In genomic region chr2:67204349-67204748, GRCh38 we compare ENCODE assay signal across 33 cellular contexts.
DNase-seq lines count a peak whose midpoint lies in the region; ATAC-seq, FAIRE-seq and TF ChIP-seq lines count a peak whose summit lies in the region.
"Had no signal": no experiment of that assay in that cellular context is flagged by ENCODE, and none has a peak within 500 bp of the region (broad histone marks: within the 10 kb centered on the region; RNA-seq: fewer than 3 reads in every experiment).

No MANE protein-coding gene starts in this region.

- H3K9me1 ChIP-seq in IMR-90 (ENCODE audit: insufficient read depth, low read length) (no peaks in the 10 kb centered on the region), K562 (ENCODE audit: control insufficient read depth, insufficient read depth, low read length) (no peaks in the 10 kb centered on the region)

- H3K4me2 ChIP-seq in HepG2 (ENCODE audit: low read depth, low read length): no peak overlapping the region
- H3K4me2 ChIP-seq in A549: no peak overlapping the region
- H3K4me2 ChIP-seq in IMR-90 (ENCODE audit: low read depth, low read length): no peak overlapping the region
- no peak overlapping the region for H3K4me2 ChIP-seq in K562 (ENCODE audit: insufficient read depth, low read length)
- H3K4me2 ChIP-seq: BLaER1; BLaER1 treated with 17β-estradiol and CSF1 and Interleukin-3, amounts not matched to agents 10 nM and 100 nM had no signal

- no peak overlapping the region for H2BK5ac ChIP-seq in IMR-90 (ENCODE audit: low read depth, low read length, poor library complexity, severe bottlenecking)

- H4K20me1 ChIP-seq in HepG2 (ENCODE audit: insufficient read depth, low read length): no peaks in the 10 kb centered on the region
- H4K20me1 ChIP-seq in IMR-90 (ENCODE audit: insufficient read depth, low read length): no peaks in the 10 kb centered on the region
- no peaks in the 10 kb centered on the region for H4K20me1 ChIP-seq in K562 (replicated peaks; ENCODE audit: control insufficient read depth, insufficient read depth, low read length)
- H4K20me1 ChIP-seq: BLaER1; BLaER1 treated with 17β-estradiol and CSF1 and Interleukin-3, amounts not matched to agents 10 nM and 100 nM had no signal

- no peak overlapping the region for H3K56ac ChIP-seq in IMR-90 (ENCODE audit: extremely low read depth, insufficient read depth, low read length)

- H3K27ac ChIP-seq in HepG2 (ENCODE audit: extremely low read length, insufficient read depth, low read length): no peak overlapping the region
- no peak overlapping the region for H3K27ac ChIP-seq in right lobe of liver
- no peak overlapping the region for H3K27ac ChIP-seq in A549
- no peak overlapping the region for H3K27ac ChIP-seq in IMR-90 (ENCODE audit: insufficient read depth, low read length)
- H3K27ac ChIP-seq in K562 (ENCODE audit: extremely low read depth, low read depth, low read length): no peak overlapping the region
- H3K27ac ChIP-seq in tibial nerve: no peak overlapping the region
- H3K27ac ChIP-seq: 22Rv1; BLaER1; BLaER1 treated with 17β-estradiol and CSF1 and Interleukin-3, amounts not matched to agents 10 nM and 100 nM; C4-2B had no signal

- no peak overlapping the region for H2AFZ ChIP-seq in HepG2 (ENCODE audit: low read length)
- no peak overlapping the region for H2AFZ ChIP-seq in IMR-90 (replicated peaks; ENCODE audit: low read length, poor library complexity)
- no peak overlapping the region for H2AFZ ChIP-seq in K562 (ENCODE audit: low read depth, low read length)

- H3K4me1 ChIP-seq in HepG2 (ENCODE audit: insufficient read depth, low read length) (no peaks in the 10 kb centered on the region), right lobe of liver (no peaks in the 10 kb centered on the region), A549 (no peaks in the 10 kb centered on the region), IMR-90 (ENCODE audit: control insufficient read depth, insufficient read depth, low read length) (no peaks in the 10 kb centered on the region), K562 (replicated peaks in 1 of 2; ENCODE audit: control insufficient read depth in 2 of 2, insufficient read depth in 2 of 2, low read length in 2 of 2) (no peaks in the 10 kb centered on the region), tibial nerve (no peaks in the 10 kb centered on the region)
- H3K4me1 ChIP-seq: BE2C; BLaER1; BLaER1 treated with 17β-estradiol and CSF1 and Interleukin-3, amounts not matched to agents 10 nM and 100 nM; Caco-2 had no signal

- no peak for TF ChIP-seq POLR2A in HepG2 (IDR thresholded peaks at IDR 0.05; ENCODE audit: insufficient read depth in 1 of 2, low read depth in 2 of 2, low read length in 2 of 2)
- no peak for TF ChIP-seq POLR2A in right lobe of liver (IDR thresholded peaks at IDR 0.05)
- no peak for TF ChIP-seq POLR2A in A549 (IDR thresholded peaks at IDR 0.05; ENCODE audit: low read length)
- no peak for TF ChIP-seq POLR2A in IMR-90 (IDR thresholded peaks at IDR 0.05; ENCODE audit: low read depth, low read length)
- TF ChIP-seq POLR2A in K562 (conservative IDR thresholded peaks at IDR 0.05): no peak
- TF ChIP-seq POLR2A in tibial nerve (IDR thresholded peaks at IDR 0.05): no peak

- H3K9me3 ChIP-seq in HepG2 (ENCODE audit: low read length) (peaks cover 6% of the 10 kb centered on the region; the same call in 1 of the 2 replicates), right lobe of liver (no peaks in the 10 kb centered on the region), A549 (no peaks in the 10 kb centered on the region), IMR-90 (ENCODE audit: control insufficient read depth, insufficient read depth, low read length) (no peaks in the 10 kb centered on the region), K562 (replicated peaks; ENCODE audit: control insufficient read depth, insufficient read depth, low read depth, low read length) (no peaks in the 10 kb centered on the region), tibial nerve (no peaks in the 10 kb centered on the region)
- H3K9me3 ChIP-seq: BE2C; BLaER1; BLaER1 treated with 17β-estradiol and CSF1 and Interleukin-3, amounts not matched to agents 10 nM and 100 nM; Caco-2 had no signal

- in situ Hi-C loops in HepG2 (cut with HindIII; ENCODE audit: extremely low pct_ligation_motif_present, low pct_unique_long_range_greater_than_20kb): loop anchor here (25.0 kb wide), 1 partner anchor 767 kb away; the partner anchor contains the start of gene MEIS1
- in situ Hi-C loops in IMR-90 (cut with MboI; ENCODE audit: low sequenced_read_pairs): no loop called here
- in situ Hi-C loops in K562 (cut with MboI): no loop called here

- H4K8ac ChIP-seq in IMR-90 (ENCODE audit: low read depth in 2 of 2, low read length in 2 of 2): no peak overlapping the region

- H3K23ac ChIP-seq in IMR-90 (ENCODE audit: low read depth, low read length): no peak overlapping the region

- TF ChIP-seq EP300 in HepG2 (IDR thresholded peaks at IDR 0.05; ENCODE audit: low read depth in 2 of 2, low read length in 2 of 2): no peak
- no peak for TF ChIP-seq EP300 in HepG2 (CRISPR knock-in tag; IDR thresholded peaks at IDR 0.05; ENCODE audit: borderline replicate concordance)
- TF ChIP-seq EP300 in A549 (IDR thresholded peaks at IDR 0.05): no peak
- TF ChIP-seq EP300 in K562 (IDR thresholded peaks at IDR 0.05; ENCODE audit: low read length): no peak
- no peak for TF ChIP-seq EP300 in tibial nerve (IDR thresholded peaks at IDR 0.05)

- H3K14ac ChIP-seq in IMR-90 (replicated peaks; ENCODE audit: low read depth, low read length): no peak overlapping the region

- H3K36me3 ChIP-seq in HepG2 (replicated peaks in 1 of 2; ENCODE audit: control insufficient read depth in 1 of 2, insufficient read depth in 2 of 2, low read length in 2 of 2): no peaks in the 10 kb centered on the region
- no peaks in the 10 kb centered on the region for H3K36me3 ChIP-seq in right lobe of liver
- H3K36me3 ChIP-seq in IMR-90 (ENCODE audit: control insufficient read depth, insufficient read depth, low read length): no peaks in the 10 kb centered on the region
- H3K36me3 ChIP-seq in K562 (ENCODE audit: control insufficient read depth, insufficient read depth, low read length): no peaks in the 10 kb centered on the region
- no peaks in the 10 kb centered on the region for H3K36me3 ChIP-seq in tibial nerve
- H3K36me3 ChIP-seq: BE2C; BLaER1; BLaER1 treated with 17β-estradiol and CSF1 and Interleukin-3, amounts not matched to agents 10 nM and 100 nM had no signal

- no peak overlapping the region for H2BK20ac ChIP-seq in IMR-90 (ENCODE audit: low read depth, low read length)

- ATAC-seq in HepG2 (no peak), right lobe of liver (no peak), A549 (no peak), IMR-90 (ENCODE audit: low read depth) (no peak), K562 (no peak)
- ATAC-seq: CD8-positive, alpha-beta T cell had no signal

- H2BK120ac ChIP-seq in IMR-90 (ENCODE audit: low read depth, low read length): no peak overlapping the region

- CTCF ChIA-PET in HepG2 (lab: Yijun Ruan, JAX; ENCODE audit: low intra/inter-chr PET ratio, low total read pairs) (no interaction called here), A549 (lab: Yijun Ruan, JAX) (no interaction called here), IMR-90 (lab: Yijun Ruan, JAX) (interaction anchor here (0.6 kb wide), 1 partner anchor 430 kb away, joined by 3 read pairs; no protein-coding TSS in a partner anchor), K562 (lab: Yijun Ruan, JAX; ENCODE audit: low intra/inter-chr PET ratio) (no interaction called here)

- H3K4me3 ChIP-seq in HepG2 (replicated peaks in 1 of 3; ENCODE audit: insufficient read depth in 1 of 3, low read depth in 2 of 3, low read length in 3 of 3) (no peak overlapping the region), right lobe of liver (no peak overlapping the region), A549 (no peak overlapping the region), IMR-90 (ENCODE audit: insufficient read depth, low read depth, low read length) (no peak overlapping the region), K562 (no peak overlapping the region), tibial nerve (no peak overlapping the region)
- H3K4me3 ChIP-seq: BLaER1; BLaER1 treated with 17β-estradiol and CSF1 and Interleukin-3, amounts not matched to agents 10 nM and 100 nM had no signal

- H3K79me2 ChIP-seq in HepG2 (ENCODE audit: insufficient read depth, low read length) (no peaks in the 10 kb centered on the region), K562 (ENCODE audit: control insufficient read depth, insufficient read depth, low read length) (no peaks in the 10 kb centered on the region)

- POLR2A ChIA-PET in HepG2 (lab: Yijun Ruan, JAX): no interaction called here
- POLR2A ChIA-PET in A549 (lab: Yijun Ruan, JAX): no interaction called here
- POLR2A ChIA-PET in IMR-90 (lab: Charles Lee; ENCODE audit: unreplicated experiment): no interaction called here
- POLR2A ChIA-PET in K562 (lab: Yijun Ruan, JAX): interaction anchor here (0.6 kb wide), 1 partner anchor 103 kb away, joined by 3 read pairs; no protein-coding TSS in a partner anchor

- TF ChIP-seq CTCF in HepG2 (CRISPR knock-in tag; IDR thresholded peaks at IDR 0.05) (no peak), right lobe of liver (IDR thresholded peaks at IDR 0.05) (no peak), A549 (IDR thresholded peaks at IDR 0.05) (no peak), IMR-90 (conservative IDR thresholded peaks at IDR 0.05; ENCODE audit: low read depth, low read length) (no peak), K562 (IDR thresholded peaks at IDR 0.05 in 2 of 3, conservative IDR thresholded peaks at IDR 0.05 in 1 of 3; ENCODE audit: insufficient read depth in 2 of 3, low read depth in 1 of 3, low read length in 3 of 3) (no peak), tibial nerve (IDR thresholded peaks at IDR 0.05) (no peak)

- no peak overlapping the region for H3K18ac ChIP-seq in IMR-90 (ENCODE audit: low read depth, low read length)

- H2AK5ac ChIP-seq in IMR-90 (ENCODE audit: low read depth, low read length): no peak overlapping the region

- no peak for DNase-seq in HepG2 (ENCODE audit: low spot score)
- DNase-seq in right lobe of liver: no peak
- no peak for DNase-seq in A549 (ENCODE audit: low read depth in 1 of 2, low spot score in 1 of 2)
- no peak for DNase-seq in IMR-90
- DNase-seq in K562 (ENCODE audit: extremely low read depth in 1 of 4, low spot score in 3 of 4): no peak
- no peak for DNase-seq in tibial nerve (ENCODE audit: low spot score in 2 of 2)
- no peak for DNase-seq in NCI-H2171 (lab: John Stamatoyannopoulos, UW)
- no peak for DNase-seq in iPS-NIHi7 (ENCODE audit: extremely low spot score)
- DNase-seq: 8988T; ACHN; AML-193; BE2C; C1 segment of cervical spinal cord; Caco-2; Calu3; CD4-positive, alpha-beta memory T cell; CD4-positive, alpha-beta T cell; CD4-positive, CD25-positive, alpha-beta regulatory T cell; CD8-positive, alpha-beta memory T cell; CD8-positive, alpha-beta T cell; COR-L47; DMS 273 treated with DMSO at 0.1 percent for 48 hours; DMS153; DMS53; DMS79; DMS79 treated with DMSO at 0.1 percent for 48 hours; DND-41; EL had no signal

- FAIRE-seq in HepG2 (lab: Jason Lieb, UNC): no peak
- no peak for FAIRE-seq in A549 (lab: Jason Lieb, UNC)
- FAIRE-seq in K562 (lab: Jason Lieb, UNC): no peak
- FAIRE-seq: D721Med had no signal

- intact Hi-C loops in HepG2 (cut with micrococcal nuclease; ENCODE audit: unreplicated experiment): no loop called here
- intact Hi-C loops in right lobe of liver (cut with DNase I): no loop called here
- intact Hi-C loops in IMR-90 (cut with micrococcal nuclease): no loop called here
- intact Hi-C loops in K562 (cut with micrococcal nuclease): no loop called here

- H2AK9ac ChIP-seq in IMR-90 (replicated peaks; ENCODE audit: low read depth, low read length, poor library complexity): no peak overlapping the region

- H4K5ac ChIP-seq in IMR-90 (ENCODE audit: low read depth, low read length): no peak overlapping the region

- WGBS in HepG2 (ENCODE audit: low lambda C conversion rate): 32% methylated on average over 1 of the region's 1 CpG
- 100% methylated on average over 1 of the region's 1 CpG for WGBS in right lobe of liver (ENCODE audit: insufficient coverage, low coverage, low lambda C conversion rate, missing lambda C conversion rate)
- 46% methylated on average over 1 of the region's 1 CpG for WGBS in A549 (ENCODE audit: missing lambda C conversion rate)
- WGBS in IMR-90 (ENCODE audit: extremely low coverage in 2 of 2, insufficient read length in 1 of 2), 2 experiments: no CpG with 5 or more reads among the region's 1 CpG
- WGBS in K562 (ENCODE audit: insufficient coverage, low coverage, missing lambda C conversion rate): 0% methylated on average over 1 of the region's 1 CpG
- 96 to 97% methylated on average over 1 of the region's 1 CpG for WGBS in tibial nerve, 2 donors

- dilution Hi-C loops in IMR-90 (cut with HindIII; ENCODE audit: low sequenced_read_pairs, unreplicated experiment): loop anchor here (25.0 kb wide), 1 partner anchor 767 kb away; the partner anchor contains the start of gene MEIS1

- no peak overlapping the region for H3K9ac ChIP-seq in HepG2 (ENCODE audit: insufficient read depth, low read depth, low read length)
- H3K9ac ChIP-seq in IMR-90 (ENCODE audit: low read depth, low read length): no peak overlapping the region
- no peak overlapping the region for H3K9ac ChIP-seq in K562 (ENCODE audit: insufficient read depth in 1 of 2, low read depth in 2 of 2, low read length in 2 of 2)
- H3K9ac ChIP-seq: BLaER1; BLaER1 treated with 17β-estradiol and CSF1 and Interleukin-3, amounts not matched to agents 10 nM and 100 nM had no signal

- no peak for TF ChIP-seq RAD21 in HepG2 (CRISPR knock-in tag; IDR thresholded peaks at IDR 0.05)
- TF ChIP-seq RAD21 in A549 (conservative IDR thresholded peaks at IDR 0.05 in 1 of 2, IDR thresholded peaks at IDR 0.05 in 1 of 2): no peak
- TF ChIP-seq RAD21 in IMR-90 (IDR thresholded peaks at IDR 0.05; ENCODE audit: low read length): no peak
- TF ChIP-seq RAD21 in K562 (CRISPR knock-in tag; conservative IDR thresholded peaks at IDR 0.05 in 1 of 2, IDR thresholded peaks at IDR 0.05 in 1 of 2): no peak

- no peak overlapping the region for H4K91ac ChIP-seq in IMR-90 (ENCODE audit: insufficient read depth, low read depth, low read length)

- BruUV-seq in HepG2 (replicated peaks; lab: Mats Ljungman, UMichigan) (no TSS peak), IMR-90 (replicated peaks; lab: Mats Ljungman, UMichigan) (no TSS peak), K562 (replicated peaks; lab: Mats Ljungman, UMichigan) (no TSS peak)

- no peaks in the 10 kb centered on the region for H3K79me1 ChIP-seq in IMR-90 (ENCODE audit: low read depth in 1 of 2, low read length in 2 of 2)

- no peak overlapping the region for H3K4ac ChIP-seq in IMR-90 (ENCODE audit: low read depth, low read length)

- H2BK15ac ChIP-seq in IMR-90 (ENCODE audit: low read depth, low read length): no peak overlapping the region

- H3K27me3 ChIP-seq in HepG2 (ENCODE audit: control insufficient read depth in 1 of 2, insufficient read depth in 2 of 2, low read length in 2 of 2): no peaks in the 10 kb centered on the region
- peaks cover 0 to 4% of the 10 kb centered on the region in 2 donors for H3K27me3 ChIP-seq in right lobe of liver
- no peaks in the 10 kb centered on the region for H3K27me3 ChIP-seq in IMR-90 (ENCODE audit: control insufficient read depth, insufficient read depth, low read length)
- H3K27me3 ChIP-seq in K562 (ENCODE audit: control insufficient read depth in 2 of 2, insufficient read depth in 2 of 2, low read length in 2 of 2): no peaks in the 10 kb centered on the region
- no peaks in the 10 kb centered on the region for H3K27me3 ChIP-seq in tibial nerve
- H3K27me3 ChIP-seq: BE2C; BLaER1; BLaER1 treated with 17β-estradiol and CSF1 and Interleukin-3, amounts not matched to agents 10 nM and 100 nM had no signal

Comparison
In these comparisons a context has a peak if more than half of its experiments do, and no peak if none do; other contexts are left out.
1. Of the 241 proteins assayed by ChIP-seq in both HepG2 and K562: peak only in HepG2: MAFF and MAFK; only in K562: none; in both: none; in neither: 239.